8 cellular contexts compared by ENCODE assay signal in the genomic region with DNA sequence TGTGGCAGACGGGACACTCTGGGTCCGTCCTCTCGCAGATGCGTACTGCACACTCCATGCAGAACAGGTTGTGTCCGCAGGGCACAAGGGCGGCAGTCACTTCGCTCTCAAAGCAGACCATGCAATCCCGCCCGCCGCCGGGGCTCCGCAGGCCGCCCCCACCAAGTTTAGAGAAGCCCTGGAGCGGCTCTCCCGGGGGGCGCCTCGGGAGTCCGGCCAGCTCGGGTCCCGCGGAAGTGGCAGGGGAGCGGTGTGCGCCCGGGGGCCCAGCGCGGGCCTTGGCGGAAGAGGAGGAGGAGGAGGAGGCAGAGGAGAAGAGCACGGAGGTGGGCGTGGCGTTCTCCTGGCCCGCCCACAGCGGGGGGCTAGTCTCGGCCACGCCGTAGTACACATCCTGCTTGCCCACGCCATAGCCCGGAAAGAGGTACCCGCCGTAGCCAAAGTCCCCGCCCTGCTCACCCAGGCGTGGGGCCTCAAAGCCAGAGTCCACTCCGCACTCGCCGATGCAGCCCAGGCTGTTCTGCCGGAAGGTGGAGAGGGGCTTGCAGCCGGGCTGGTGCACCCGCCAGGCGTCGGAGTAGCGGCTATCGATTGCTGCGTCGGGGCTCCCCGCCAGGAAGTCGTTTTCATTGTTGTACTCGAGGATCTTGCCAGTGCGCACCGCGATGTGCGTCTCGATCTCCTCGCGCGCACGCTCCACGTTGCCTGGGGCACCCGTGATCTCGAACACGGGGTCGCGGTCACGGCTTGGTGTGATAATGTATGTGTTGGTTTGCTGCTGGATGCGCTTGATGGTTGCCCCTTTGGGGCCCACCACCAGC. TPM values are rescaled to one million over a fixed set of nuclear protein-coding genes. Genes with fewer than 3 reads are reported as not detected.
DNase-seq lines count a peak whose midpoint lies in the region; TF ChIP-seq lines count a peak whose summit lies in the region.

No MANE protein-coding gene starts in this region.

- no peak for TF ChIP-seq CTCF in vagina (IDR thresholded peaks at IDR 0.05)

- peaks cover 46% of the 10 kb centered on the region for H3K4me1 ChIP-seq in mesodermal cell (ENCODE audit: control insufficient read depth, insufficient read depth, low read length, poor library complexity, severe bottlenecking)
- H3K4me1 ChIP-seq in vagina, result peaks cover 26% of the 10 kb centered on the region

- intact Hi-C loops in dendritic cell treated with granulocyte-macrophage colony-stimulating factor and Interleukin-4, amounts not matched to agents 40 ng/mL and 50 ng/mL, for 4 days (cut with micrococcal nuclease), result no loop called here
- intact Hi-C loops in vagina (cut with DNase I), result no loop called here

- H3K27me3 ChIP-seq in vagina, result no peaks in the 10 kb centered on the region

- H3K4me3 ChIP-seq in mesodermal cell (ENCODE audit: extremely low read depth, insufficient read depth, low read length, poor library complexity, severe bottlenecking) (peak overlapping the region; percentile 8), vagina (peak overlapping the region; percentile 53 to 77)

- no peaks in the 10 kb centered on the region for H3K36me3 Mint-ChIP-seq in activated naive CD8-positive, alpha-beta T cell
- no peaks in the 10 kb centered on the region for H3K36me3 Mint-ChIP-seq in activated naive CD8-positive, alpha-beta T cell treated with anti-CD3 and anti-CD28 coated beads for 36 hours
- no peaks in the 10 kb centered on the region for H3K36me3 Mint-ChIP-seq in dendritic cell treated with granulocyte-macrophage colony-stimulating factor and Interleukin-4, amounts not matched to agents 40 ng/mL and 50 ng/mL, for 4 days (ENCODE audit: low read depth)

- peaks cover 2% of the 10 kb centered on the region for H3K27me3 Mint-ChIP-seq in activated naive CD8-positive, alpha-beta T cell
- peaks cover 5% of the 10 kb centered on the region for H3K27me3 Mint-ChIP-seq in activated naive CD8-positive, alpha-beta T cell treated with anti-CD3 and anti-CD28 coated beads for 36 hours
- peaks cover 86% of the 10 kb centered on the region for H3K27me3 Mint-ChIP-seq in dendritic cell treated with granulocyte-macrophage colony-stimulating factor and Interleukin-4, amounts not matched to agents 40 ng/mL and 50 ng/mL, for 4 days

- TF ChIP-seq POLR2A in vagina (IDR thresholded peaks at IDR 0.05), result peak in 1 of 2 donors; percentile 16

- WGBS in mesodermal cell (ENCODE audit: insufficient coverage in 2 of 2), 2 experiments, result 50 to 52% methylated on average over 63 to 73 of the region's 73 CpGs

- no peaks in the 10 kb centered on the region for H3K9me3 ChIP-seq in mesodermal cell (ENCODE audit: control insufficient read depth, low read length)
- no peaks in the 10 kb centered on the region for H3K9me3 ChIP-seq in vagina

- no peak for DNase-seq in activated naive CD8-positive, alpha-beta T cell treated with anti-CD3 and anti-CD28 coated beads for 36 hours
- DNase-seq in vagina (ENCODE audit: extremely low spot score in 2 of 2) (no peak), KG1 (lab: John Stamatoyannopoulos, UW) (no peak), NCI-H345 (lab: John Stamatoyannopoulos, UW) (no peak), T1000 (lab: John Stamatoyannopoulos, UW) (no peak)

- H3K4me1 Mint-ChIP-seq in activated naive CD8-positive, alpha-beta T cell (ENCODE audit: low read depth), result peaks cover 1% of the 10 kb centered on the region
- no peaks in the 10 kb centered on the region for H3K4me1 Mint-ChIP-seq in activated naive CD8-positive, alpha-beta T cell treated with anti-CD3 and anti-CD28 coated beads for 36 hours
- H3K4me1 Mint-ChIP-seq in dendritic cell treated with granulocyte-macrophage colony-stimulating factor and Interleukin-4, amounts not matched to agents 40 ng/mL and 50 ng/mL, for 4 days (ENCODE audit: low read depth), result peaks cover 26% of the 10 kb centered on the region

- peaks cover 70% of the 10 kb centered on the region for H3K36me3 ChIP-seq in mesodermal cell (ENCODE audit: control insufficient read depth, insufficient read depth, low read length)
- H3K36me3 ChIP-seq in vagina, result no peaks in the 10 kb centered on the region

- peak overlapping the region; percentile 41 for H3K27ac ChIP-seq in mesodermal cell (ENCODE audit: low read depth, low read length, severe bottlenecking)
- peak overlapping the region; percentile 34 for H3K27ac ChIP-seq in vagina

- H3K9me3 Mint-ChIP-seq in activated naive CD8-positive, alpha-beta T cell (ENCODE audit: low read depth), result no peaks in the 10 kb centered on the region
- H3K9me3 Mint-ChIP-seq in activated naive CD8-positive, alpha-beta T cell treated with anti-CD3 and anti-CD28 coated beads for 36 hours, result no peaks in the 10 kb centered on the region
- no peaks in the 10 kb centered on the region for H3K9me3 Mint-ChIP-seq in dendritic cell treated with granulocyte-macrophage colony-stimulating factor and Interleukin-4, amounts not matched to agents 40 ng/mL and 50 ng/mL, for 4 days

- H3K4me3 Mint-ChIP-seq in activated naive CD8-positive, alpha-beta T cell, result peak overlapping the region; percentile 46
- no peak overlapping the region for H3K4me3 Mint-ChIP-seq in activated naive CD8-positive, alpha-beta T cell treated with anti-CD3 and anti-CD28 coated beads for 36 hours
- H3K4me3 Mint-ChIP-seq in dendritic cell treated with granulocyte-macrophage colony-stimulating factor and Interleukin-4, amounts not matched to agents 40 ng/mL and 50 ng/mL, for 4 days, result peak overlapping the region; percentile 55

- no peak overlapping the region for H3K27ac Mint-ChIP-seq in activated naive CD8-positive, alpha-beta T cell
- no peak overlapping the region for H3K27ac Mint-ChIP-seq in activated naive CD8-positive, alpha-beta T cell treated with anti-CD3 and anti-CD28 coated beads for 36 hours
- no peak overlapping the region for H3K27ac Mint-ChIP-seq in dendritic cell treated with granulocyte-macrophage colony-stimulating factor and Interleukin-4, amounts not matched to agents 40 ng/mL and 50 ng/mL, for 4 days

RNA-seq across cellular contexts. Expression of a gene that starts 5.4 kb away (rescaled TPM):
- under 1 TPM; 0.34 to 0.35 TPM for total RNA-seq in activated naive CD8-positive, alpha-beta T cell treated with anti-CD3 and anti-CD28 coated beads for 36 hours
- polyA plus RNA-seq in mesodermal cell (2013, experiment 1 of 2), result 61.7 TPM
- 47.5 TPM for polyA plus RNA-seq in mesodermal cell (2013, experiment 2 of 2)
- total RNA-seq in vagina, result 1.2 TPM

RNA-seq across cellular contexts. Expression of a gene that starts 15.9 kb away (rescaled TPM):
- under 1 TPM; 0.64 to 0.99 TPM for total RNA-seq in activated naive CD8-positive, alpha-beta T cell treated with anti-CD3 and anti-CD28 coated beads for 36 hours
- 0.74 TPM for polyA plus RNA-seq in mesodermal cell (2013, experiment 1 of 2)
- polyA plus RNA-seq in mesodermal cell (2013, experiment 2 of 2), result 0.91 TPM
- total RNA-seq in vagina, result 52.1 TPM

RNA-seq across cellular contexts. Expression of a gene that starts 22.2 kb away (rescaled TPM):
- total RNA-seq in activated naive CD8-positive, alpha-beta T cell treated with anti-CD3 and anti-CD28 coated beads for 36 hours, result 10 to 100 TPM; 45.9 to 49.1 TPM
- 87.0 TPM for polyA plus RNA-seq in mesodermal cell (2013, experiment 1 of 2)
- 84.4 TPM for polyA plus RNA-seq in mesodermal cell (2013, experiment 2 of 2)
- total RNA-seq in vagina, result 73.9 TPM

RNA-seq across cellular contexts. Expression of a gene that starts 23.2 kb away (rescaled TPM):
- 10 to 100 TPM; 42.6 to 47.1 TPM for total RNA-seq in activated naive CD8-positive, alpha-beta T cell treated with anti-CD3 and anti-CD28 coated beads for 36 hours
- polyA plus RNA-seq in mesodermal cell (2013, experiment 1 of 2), result 49.2 TPM
- 41.5 TPM for polyA plus RNA-seq in mesodermal cell (2013, experiment 2 of 2)
- total RNA-seq in vagina, result 27.0 TPM

RNA-seq across cellular contexts. Expression of a gene that starts 37.7 kb away (rescaled TPM):
- total RNA-seq in activated naive CD8-positive, alpha-beta T cell treated with anti-CD3 and anti-CD28 coated beads for 36 hours, result 10 to 100 TPM; 32.3 to 37.8 TPM
- polyA plus RNA-seq in mesodermal cell (2013, experiment 1 of 2), result 193 TPM
- polyA plus RNA-seq in mesodermal cell (2013, experiment 2 of 2), result 171 TPM
- total RNA-seq in vagina, result 436 TPM

Comparison
In these comparisons a context has a peak if more than half of its experiments do, and no peak if none do; other contexts are left out.
1. RNA of a gene that starts 15.9 kb away (total RNA-seq): 52.1 TPM in vagina (single experiment); 0.64 to 0.99 TPM in activated naive CD8-positive, alpha-beta T cell treated with anti-CD3 and anti-CD28 coated beads for 36 hours; every median in the first group is over 10 times any median in the second.